Comparison of ENCODE assay signal across 8 cellular contexts in the genomic region with DNA sequence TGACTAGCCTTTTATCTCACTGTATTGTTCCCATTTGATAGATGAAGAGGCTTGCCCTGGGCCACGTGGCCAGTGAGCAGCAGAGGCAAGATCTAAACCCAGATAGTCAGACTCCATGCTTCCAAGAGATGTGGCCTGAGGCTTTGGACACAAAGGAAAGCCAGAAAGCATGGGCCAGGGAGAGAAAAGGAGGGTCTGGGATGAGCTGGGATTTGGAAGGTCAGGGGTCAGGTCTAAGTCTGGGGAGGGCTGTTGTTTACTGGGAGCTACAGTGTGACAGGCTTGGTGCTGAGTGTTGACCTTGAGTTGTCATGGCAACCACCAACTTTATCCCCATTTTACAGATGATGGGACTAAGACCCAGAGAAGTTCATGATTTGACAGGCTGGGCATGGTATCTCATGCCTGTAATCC. TPM values are rescaled to one million over a fixed set of nuclear protein-coding genes. Genes with fewer than 3 reads are reported as not detected.
DNase-seq lines count a peak whose midpoint lies in the region; ATAC-seq, FAIRE-seq and TF ChIP-seq lines count a peak whose summit lies in the region.
"Had no signal": no experiment of that assay in that cellular context is flagged by ENCODE, and none has a peak within 500 bp of the region (broad histone marks: within the 10 kb centered on the region; RNA-seq: fewer than 3 reads in every experiment).

No MANE protein-coding gene starts in this region.

- no peak for TF ChIP-seq CTCF in GM12878 (IDR thresholded peaks at IDR 0.05 in 2 of 3, conservative IDR thresholded peaks at IDR 0.05 in 1 of 3; ENCODE audit: control insufficient read depth in 2 of 3, extremely low read depth in 1 of 3, insufficient read depth in 1 of 3, low read depth in 3 of 3, low read length in 3 of 3)
- no peak for TF ChIP-seq CTCF in progenitor cell of endocrine pancreas (IDR thresholded peaks at IDR 0.05; ENCODE audit: unreplicated experiment)

- no peak overlapping the region for H2AFZ ChIP-seq in GM12878 (ENCODE audit: control insufficient read depth, low read depth, low read length)

- H3K9me3 Mint-ChIP-seq in progenitor cell of endocrine pancreas (ENCODE audit: low read depth) = no peaks in the 10 kb centered on the region

- no peak for ATAC-seq in GM12878

- TF ChIP-seq RAD21 in GM12878 (IDR thresholded peaks at IDR 0.05; ENCODE audit: insufficient read depth, low read depth, low read length) = no peak

- FAIRE-seq in GM12878 (lab: Jason Lieb, UNC) = no peak
- FAIRE-seq: GM18507 had no signal

- intact Hi-C loops in GM12878 (cut with micrococcal nuclease; ENCODE audit: unreplicated experiment) = loop anchor here (10.0 kb wide), 1 partner anchor 447 kb away; a partner anchor contains a TSS

- no peak for TF ChIP-seq EP300 in GM12878 (IDR thresholded peaks at IDR 0.05; ENCODE audit: borderline replicate concordance in 1 of 2, control insufficient read depth in 1 of 2, low read depth in 2 of 2, low read length in 2 of 2)

- H3K27me3 ChIP-seq in GM12878 (replicated peaks in 1 of 2; ENCODE audit: control insufficient read depth in 2 of 2, insufficient read depth in 2 of 2, low read length in 1 of 2) = no peaks in the 10 kb centered on the region
- no peaks in the 10 kb centered on the region for H3K27me3 ChIP-seq in rectal smooth muscle tissue (ENCODE audit: control insufficient read depth, insufficient read depth, low read length)

- POLR2A ChIA-PET in GM12878 (lab: Charles Lee) = interaction anchor here (0.6 to 2.0 kb wide), 4 partner anchors 42 to 1302 kb away, joined by 3 to 15 read pairs (median 4); no protein-coding TSS in a partner anchor

- H3K27ac ChIP-seq in GM12878 (ENCODE audit: control insufficient read depth, insufficient read depth) (no peak overlapping the region), rectal smooth muscle tissue (ENCODE audit: low read depth, low read length) (no peak overlapping the region)
- H3K27ac ChIP-seq: 22Rv1 had no signal

- no peaks in the 10 kb centered on the region for H3K36me3 ChIP-seq in GM12878 (ENCODE audit: control insufficient read depth in 2 of 2, insufficient read depth in 2 of 2, low read length in 1 of 2)
- no peaks in the 10 kb centered on the region for H3K36me3 ChIP-seq in rectal smooth muscle tissue (ENCODE audit: control insufficient read depth, insufficient read depth, low read length)

- CTCF ChIA-PET in GM12878 (lab: Yijun Ruan, JAX) = interaction anchor here (1.3 to 2.8 kb wide), 2 partner anchors 12 to 117 kb away, joined by 3 to 17 read pairs; no protein-coding TSS in a partner anchor

- no peak overlapping the region for H3K27ac Mint-ChIP-seq in progenitor cell of endocrine pancreas

- TSS peak; percentile 41 for BruUV-seq in GM12878 (replicated peaks; lab: Mats Ljungman, UMichigan)

- WGBS in GM12878 (ENCODE audit: insufficient coverage, insufficient replicate concordance, low lambda C conversion rate, missing lambda C conversion rate) = 57% methylated on average over 1 of the region's 1 CpG

- peaks cover 3% of the 10 kb centered on the region for H3K36me3 Mint-ChIP-seq in progenitor cell of endocrine pancreas (ENCODE audit: insufficient read depth)

- H3K27me3 Mint-ChIP-seq in progenitor cell of endocrine pancreas = no peaks in the 10 kb centered on the region

- H3K9ac ChIP-seq in GM12878 (ENCODE audit: control insufficient read depth, insufficient read depth, low read length) (no peak overlapping the region), rectal smooth muscle tissue (ENCODE audit: low read length) (no peak overlapping the region)

- no peaks in the 10 kb centered on the region for H4K20me1 ChIP-seq in GM12878 (ENCODE audit: control insufficient read depth, insufficient read depth)

- H3K79me2 ChIP-seq in GM12878 (ENCODE audit: control insufficient read depth, insufficient read depth, low read length) = peaks cover 8% of the 10 kb centered on the region

- H3K4me1 ChIP-seq in GM12878 (ENCODE audit: control insufficient read depth, insufficient read depth, low read length) (peaks cover 4% of the 10 kb centered on the region; the same call in 1 of the 2 replicates), rectal smooth muscle tissue (ENCODE audit: control insufficient read depth, insufficient read depth, low read length) (peaks cover 15% of the 10 kb centered on the region)

- no peak overlapping the region for H3K4me3 Mint-ChIP-seq in progenitor cell of endocrine pancreas (ENCODE audit: low read depth)

- peak; percentile 2 for DNase-seq in DMS53 (lab: John Stamatoyannopoulos, UW)
- no peak for DNase-seq in DMS53 treated with DMSO at 0.1 percent for 48 hours (lab: John Stamatoyannopoulos, UW; ENCODE audit: unreplicated experiment)
- DNase-seq in GM12878 (ENCODE audit: low read depth, low spot score) = no peak
- no peak for DNase-seq in progenitor cell of endocrine pancreas (ENCODE audit: low spot score, unreplicated experiment)
- DNase-seq in NCI-H345 (lab: John Stamatoyannopoulos, UW) = no peak

- TF ChIP-seq POLR2A in GM12878 (IDR thresholded peaks at IDR 0.05; ENCODE audit: low read depth, low read length) = no peak

- in situ Hi-C loops in GM12878 (cut with MboI) = loop anchor here (25.0 kb wide), 1 partner anchor 275 kb away; no protein-coding TSS in a partner anchor

- SMC1A ChIA-PET in GM12878 (lab: Charles Lee; ENCODE audit: uncharacterized antibody, unreplicated experiment) = interaction anchor here (1.0 to 1.6 kb wide), 4 partner anchors 23 to 284 kb away, joined by 3 to 6 read pairs (median 6); no protein-coding TSS in a partner anchor

- H3K4me3 ChIP-seq in GM12878 = peak overlapping the region; percentile 77; the same call in 1 of the 2 replicates
- peak overlapping the region; percentile 88 for H3K4me3 ChIP-seq in rectal smooth muscle tissue (ENCODE audit: low read length)

- RAD21 ChIA-PET in GM12878 (lab: Charles Lee; ENCODE audit: unreplicated experiment) = interaction anchor here (1.6 to 2.1 kb wide), 2 partner anchors 13 to 117 kb away, joined by 3 to 6 read pairs; no protein-coding TSS in a partner anchor

- H3K4me1 Mint-ChIP-seq in progenitor cell of endocrine pancreas (ENCODE audit: low read depth) = peaks cover 5% of the 10 kb centered on the region

- H3K9me3 ChIP-seq in GM12878 (replicated peaks; ENCODE audit: control insufficient read depth, insufficient read depth, low read length) = no peaks in the 10 kb centered on the region; the same call in 2 of the 3 replicates

- H3K4me2 ChIP-seq in GM12878 (ENCODE audit: control insufficient read depth, insufficient read depth) = peak overlapping the region; percentile 59

RNA-seq across cellular contexts. Expression of a gene that starts 2.1 kb away (rescaled TPM):
- total RNA-seq in GM12878 (2013; cell fraction: nucleolus; rRNA removed) = 10.7 and 12.3 TPM in 2 replicates
- total RNA-seq in GM12878 (2014; rRNA removed) (5.3 and 5.7 TPM in 2 replicates), GM12878 (2014; rRNA removed; fragmentation: Illumina TruSeq; extraction: Trizol) (1.0 and 1.3 TPM in 2 replicates), GM12878 (2021) (3.8 and 5.1 TPM in 2 replicates), progenitor cell of endocrine pancreas (2.1 and 2.6 TPM in 2 replicates)
- polyA plus RNA-seq in GM12878 (2011; ENCODE audit: low read depth) = 0.22 TPM
- polyA plus RNA-seq in GM12878 (2011; rRNA removed) (1.3 and 2.5 TPM in 2 replicates), GM12878 (2014; fragmentation: Illumina TruSeq; extraction: Trizol) (0.10 and 0.66 TPM in 2 replicates), GM12878 (2014; fragmentation: Nextera tagmentation; extraction: Ambion mirVana) (under 1 TPM in 1 of 2 experiments, not detected in 1; 0.16 TPM), GM12878 (2014; rRNA removed) (3.2 and 3.3 TPM in 2 replicates), GM12878 (2016; fragmentation: Nextera tagmentation; extraction: Ambion mirVana) (1 to 10 TPM; 2.9 to 3.9 TPM)
- 3.1 and 5.3 TPM in 2 replicates for polyA plus RNA-seq in GM12878 (2011; cell fraction: cytosol; rRNA removed)
- 2.5 and 4.2 TPM in 2 replicates for polyA plus RNA-seq in GM12878 (2011; cell fraction: nucleus; rRNA removed)
- polyA plus RNA-seq in GM12878 (2012) = 0.84 and 1.1 TPM in 2 replicates
- polyA minus RNA-seq in GM12878 (2011; rRNA and poly(A)+ RNA removed) = 2.7 and 5.3 TPM in 2 replicates
- 1.3 and 2.4 TPM in 2 replicates for polyA minus RNA-seq in GM12878 (2011; cell fraction: cytosol; rRNA and poly(A)+ RNA removed)
- polyA minus RNA-seq in GM12878 (2011; cell fraction: nucleus; rRNA and poly(A)+ RNA removed) = 3.7 and 5.5 TPM in 2 replicates

RNA-seq across cellular contexts. Expression of a gene that starts 30.0 kb away (rescaled TPM):
- 15.8 and 16.5 TPM in 2 replicates for total RNA-seq in GM12878 (2013; cell fraction: nucleolus; rRNA removed)
- total RNA-seq in GM12878 (2014; rRNA removed) (4.9 and 8.2 TPM in 2 replicates), GM12878 (2014; rRNA removed; fragmentation: Illumina TruSeq; extraction: Trizol) (5.5 TPM in 2 replicates), GM12878 (2021) (7.0 and 7.2 TPM in 2 replicates), progenitor cell of endocrine pancreas (11.2 and 11.6 TPM in 2 replicates)
- 3.0 TPM for polyA plus RNA-seq in GM12878 (2011; ENCODE audit: low read depth)
- polyA plus RNA-seq in GM12878 (2011; rRNA removed) (7.4 and 11.3 TPM in 2 replicates), GM12878 (2014; fragmentation: Illumina TruSeq; extraction: Trizol) (7.1 and 7.2 TPM in 2 replicates), GM12878 (2014; fragmentation: Nextera tagmentation; extraction: Ambion mirVana) (1 to 10 TPM; 1.9 to 2.5 TPM), GM12878 (2014; rRNA removed) (7.5 and 8.9 TPM in 2 replicates), GM12878 (2016; fragmentation: Nextera tagmentation; extraction: Ambion mirVana) (10 to 100 TPM; 10.9 to 11.9 TPM)
- 22.0 TPM in 2 replicates for polyA plus RNA-seq in GM12878 (2011; cell fraction: cytosol; rRNA removed)
- polyA plus RNA-seq in GM12878 (2011; cell fraction: nucleus; rRNA removed) = 8.9 and 10.6 TPM in 2 replicates
- 3.1 and 3.6 TPM in 2 replicates for polyA plus RNA-seq in GM12878 (2012)
- 20.3 and 21.1 TPM in 2 replicates for polyA minus RNA-seq in GM12878 (2011; rRNA and poly(A)+ RNA removed)
- 5.1 and 6.4 TPM in 2 replicates for polyA minus RNA-seq in GM12878 (2011; cell fraction: cytosol; rRNA and poly(A)+ RNA removed)
- polyA minus RNA-seq in GM12878 (2011; cell fraction: nucleus; rRNA and poly(A)+ RNA removed) = 5.9 and 11.1 TPM in 2 replicates

RNA-seq across cellular contexts. Expression of a gene that starts 30.7 kb away (rescaled TPM):
- 7.4 and 11.7 TPM in 2 replicates for total RNA-seq in GM12878 (2013; cell fraction: nucleolus; rRNA removed)
- total RNA-seq in GM12878 (2014; rRNA removed) (13.0 and 15.6 TPM in 2 replicates), GM12878 (2014; rRNA removed; fragmentation: Illumina TruSeq; extraction: Trizol) (6.9 and 7.7 TPM in 2 replicates), GM12878 (2021) (10.3 and 11.0 TPM in 2 replicates), progenitor cell of endocrine pancreas (22.3 and 22.9 TPM in 2 replicates)
- 4.1 TPM for polyA plus RNA-seq in GM12878 (2011; ENCODE audit: low read depth)
- polyA plus RNA-seq in GM12878 (2011; rRNA removed) (2.3 and 5.4 TPM in 2 replicates), GM12878 (2014; fragmentation: Illumina TruSeq; extraction: Trizol) (7.8 and 11.1 TPM in 2 replicates), GM12878 (2014; fragmentation: Nextera tagmentation; extraction: Ambion mirVana) (10 to 100 TPM; 15.9 to 21.8 TPM), GM12878 (2014; rRNA removed) (8.0 and 9.5 TPM in 2 replicates), GM12878 (2016; fragmentation: Nextera tagmentation; extraction: Ambion mirVana) (10 to 100 TPM; 10.9 to 12.4 TPM)
- polyA plus RNA-seq in GM12878 (2011; cell fraction: cytosol; rRNA removed) = 9.4 and 11.1 TPM in 2 replicates
- 5.8 and 10.6 TPM in 2 replicates for polyA plus RNA-seq in GM12878 (2011; cell fraction: nucleus; rRNA removed)
- polyA plus RNA-seq in GM12878 (2012) = 5.9 and 6.4 TPM in 2 replicates
- 6.5 and 13.3 TPM in 2 replicates for polyA minus RNA-seq in GM12878 (2011; rRNA and poly(A)+ RNA removed)
- 4.7 and 6.1 TPM in 2 replicates for polyA minus RNA-seq in GM12878 (2011; cell fraction: cytosol; rRNA and poly(A)+ RNA removed)
- polyA minus RNA-seq in GM12878 (2011; cell fraction: nucleus; rRNA and poly(A)+ RNA removed) = 2.5 and 3.9 TPM in 2 replicates

RNA-seq across cellular contexts. Expression of a gene that starts 46.0 kb away (rescaled TPM):
- 97.7 and 106 TPM in 2 replicates for total RNA-seq in GM12878 (2013; cell fraction: nucleolus; rRNA removed)
- total RNA-seq in GM12878 (2014; rRNA removed) (104 and 118 TPM in 2 replicates), GM12878 (2014; rRNA removed; fragmentation: Illumina TruSeq; extraction: Trizol) (92.6 and 99.1 TPM in 2 replicates), GM12878 (2021) (135 and 139 TPM in 2 replicates), progenitor cell of endocrine pancreas (71.6 and 74.4 TPM in 2 replicates)
- 55.0 TPM for polyA plus RNA-seq in GM12878 (2011; ENCODE audit: low read depth)
- polyA plus RNA-seq in GM12878 (2011; rRNA removed) (72.8 and 113 TPM in 2 replicates), GM12878 (2014; fragmentation: Illumina TruSeq; extraction: Trizol) (96.4 and 113 TPM in 2 replicates), GM12878 (2014; fragmentation: Nextera tagmentation; extraction: Ambion mirVana) (1 to 10 TPM; 6.9 to 7.8 TPM), GM12878 (2014; rRNA removed) (82.8 and 92.0 TPM in 2 replicates), GM12878 (2016; fragmentation: Nextera tagmentation; extraction: Ambion mirVana) (100 to 1,000 TPM; 131 to 132 TPM)
- 143 and 159 TPM in 2 replicates for polyA plus RNA-seq in GM12878 (2011; cell fraction: cytosol; rRNA removed)
- 146 and 184 TPM in 2 replicates for polyA plus RNA-seq in GM12878 (2011; cell fraction: nucleus; rRNA removed)
- 58.0 and 59.9 TPM in 2 replicates for polyA plus RNA-seq in GM12878 (2012)
- 156 and 205 TPM in 2 replicates for polyA minus RNA-seq in GM12878 (2011; rRNA and poly(A)+ RNA removed)
- polyA minus RNA-seq in GM12878 (2011; cell fraction: cytosol; rRNA and poly(A)+ RNA removed) = 44.9 and 59.3 TPM in 2 replicates
- 57.4 and 80.7 TPM in 2 replicates for polyA minus RNA-seq in GM12878 (2011; cell fraction: nucleus; rRNA and poly(A)+ RNA removed)

RNA-seq across cellular contexts. Expression of a gene that starts 57.0 kb away (rescaled TPM):
- total RNA-seq in GM12878 (2013; cell fraction: nucleolus; rRNA removed) = 3.7 and 5.0 TPM in 2 replicates
- total RNA-seq in GM12878 (2014; rRNA removed) (5.0 and 5.8 TPM in 2 replicates), GM12878 (2014; rRNA removed; fragmentation: Illumina TruSeq; extraction: Trizol) (3.4 and 3.5 TPM in 2 replicates), GM12878 (2021) (7.3 and 7.7 TPM in 2 replicates), progenitor cell of endocrine pancreas (8.3 and 9.5 TPM in 2 replicates)
- polyA plus RNA-seq in GM12878 (2011; ENCODE audit: low read depth) = 0.49 TPM
- polyA plus RNA-seq in GM12878 (2011; rRNA removed) (0.39 and 0.77 TPM in 2 replicates), GM12878 (2014; fragmentation: Illumina TruSeq; extraction: Trizol) (2.8 and 4.5 TPM in 2 replicates), GM12878 (2014; fragmentation: Nextera tagmentation; extraction: Ambion mirVana) (under 1 TPM; 0.11 to 0.26 TPM), GM12878 (2014; rRNA removed) (5.0 and 5.7 TPM in 2 replicates), GM12878 (2016; fragmentation: Nextera tagmentation; extraction: Ambion mirVana) (1 to 10 TPM; 3.5 to 3.7 TPM)
- 0.46 and 0.74 TPM in 2 replicates for polyA plus RNA-seq in GM12878 (2011; cell fraction: cytosol; rRNA removed)
- 1.1 and 1.2 TPM in 2 replicates for polyA plus RNA-seq in GM12878 (2011; cell fraction: nucleus; rRNA removed)
- 0.91 and 1.3 TPM in 2 replicates for polyA plus RNA-seq in GM12878 (2012)
- 0.77 and 1.2 TPM in 2 replicates for polyA minus RNA-seq in GM12878 (2011; rRNA and poly(A)+ RNA removed)
- 2.0 and 2.1 TPM in 2 replicates for polyA minus RNA-seq in GM12878 (2011; cell fraction: cytosol; rRNA and poly(A)+ RNA removed)
- 0.85 and 1.7 TPM in 2 replicates for polyA minus RNA-seq in GM12878 (2011; cell fraction: nucleus; rRNA and poly(A)+ RNA removed)
